ENCODE assay signal across 25 cellular contexts in genomic region chr3:177881330-177881729, GRCh38.
"Had no signal": no experiment of that assay in that cellular context is flagged by ENCODE, and none has a peak within 500 bp of the region (broad histone marks: within the 10 kb centered on the region; RNA-seq: fewer than 3 reads in every experiment).

No MANE protein-coding gene starts in this region.

- H3K27me3 ChIP-seq: colonic mucosa, gastrocnemius medialis, neutrophil, right atrium auricular region, suprapubic skin, transverse colon, upper lobe of right lung, uterus had no signal

- H3K4me1 ChIP-seq: colonic mucosa, gastrocnemius medialis, prostate gland, right atrium auricular region, suprapubic skin, transverse colon, upper lobe of right lung, uterus had no signal

- DNase-seq: colonic mucosa; effector CD8-positive, alpha-beta T cell; endodermal cell; gastrocnemius medialis; head of caudate nucleus; mesenchymal stem cell; mucosa of descending colon; naive B cell; stimulated activated CD4-positive, alpha-beta T cell treated with anti-CD3 and anti-CD28 coated beads, Interleukin-12 subunit alpha, Interleukin-12 subunit beta, amount 100 ng/mL, for 4 hours; stimulated activated CD4-positive, alpha-beta T cell treated with anti-CD3 and anti-CD28 coated beads, Interleukin-4, amount 100 ng/mL, for 1 hour; stimulated activated CD8-positive, alpha-beta memory T cell treated with anti-CD3 and anti-CD28 coated beads, Interleukin-4, amount 100 ng/mL, for 48 hours; stimulated activated naive CD4-positive, alpha-beta T cell; stimulated activated naive CD8-positive, alpha-beta T cell treated with anti-CD3 and anti-CD28 coated beads, Interleukin-15, amount 100 ng/mL, for 72 hours; transverse colon; upper lobe of right lung; uterus had no signal

- ATAC-seq: esophagus mucosa; gastrocnemius medialis; left lobe of liver; mucosa of descending colon; natural killer cell treated with Interleukin-12 subunit alpha and Interleukin-12 subunit beta and Interleukin-15 and Interleukin-18, amount 100 ng/mL, for 72 hours; sciatic nerve; stimulated activated naive CD8-positive, alpha-beta T cell treated with anti-CD3 and anti-CD28 coated beads, Interleukin-15, amount 100 ng/mL, for 72 hours; upper lobe of right lung had no signal

- H3K36me3 ChIP-seq: colonic mucosa, gastrocnemius medialis, neutrophil, prostate gland, right atrium auricular region, suprapubic skin, transverse colon, upper lobe of right lung, uterus had no signal

- H3K4me3 ChIP-seq: colonic mucosa, gastrocnemius medialis, mucosa of descending colon, prostate gland, right atrium auricular region, smooth muscle cell, suprapubic skin, transverse colon, upper lobe of right lung, uterus had no signal

- H3K9me3 ChIP-seq: colonic mucosa, gastrocnemius medialis, mucosa of descending colon, neutrophil, prostate gland, right atrium auricular region, suprapubic skin, transverse colon, upper lobe of right lung, uterus had no signal
